ENCODE assay signal across 22 cellular contexts in the genomic region with DNA sequence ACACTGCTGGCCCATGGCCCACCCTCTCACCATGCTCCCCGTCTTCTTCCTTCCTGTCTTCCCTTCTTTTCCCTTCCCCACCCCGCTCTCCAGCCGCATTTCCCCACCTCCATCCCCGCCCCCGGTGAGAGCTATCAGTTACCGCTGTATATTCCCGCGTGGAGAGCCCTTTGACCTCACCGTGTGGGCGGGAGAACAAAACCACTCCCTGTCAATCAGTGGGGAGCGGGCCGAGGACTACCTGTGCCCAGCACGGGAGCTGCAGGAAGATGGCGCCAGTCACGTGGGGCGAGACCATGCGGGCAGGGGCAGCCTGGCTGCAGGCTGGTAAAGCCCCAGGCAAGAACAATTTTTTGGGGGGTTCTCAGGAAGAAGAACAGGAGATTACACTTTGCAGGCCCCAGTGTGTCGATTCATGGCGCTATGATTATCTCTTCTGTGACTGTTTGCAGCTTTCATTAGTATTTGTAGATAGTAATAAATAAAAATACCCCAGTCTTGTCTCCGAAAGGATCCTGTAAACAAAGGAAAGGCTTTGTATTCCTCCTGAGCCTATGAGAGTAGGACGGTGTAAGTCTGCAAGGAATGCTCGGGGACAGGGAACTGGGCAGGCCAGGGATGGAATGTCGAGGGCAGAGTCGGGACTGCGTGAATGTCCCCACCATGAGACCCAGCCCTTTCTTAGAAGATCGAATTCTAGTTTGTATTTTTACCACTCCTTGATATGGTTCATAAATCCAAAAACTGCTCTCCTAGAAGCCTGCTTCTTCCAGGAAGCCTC. TPM values are rescaled to one million over a fixed set of nuclear protein-coding genes. Genes with fewer than 3 reads are reported as not detected.
DNase-seq lines count a peak whose midpoint lies in the region; ATAC-seq, FAIRE-seq and TF ChIP-seq lines count a peak whose summit lies in the region.
"Had no signal": no experiment of that assay in that cellular context is flagged by ENCODE, and none has a peak within 500 bp of the region (broad histone marks: within the 10 kb centered on the region; RNA-seq: fewer than 3 reads in every experiment).

No MANE protein-coding gene starts in this region.

- H3K9ac ChIP-seq in SK-N-SH: no peak overlapping the region
- H3K9ac ChIP-seq in K562 (ENCODE audit: insufficient read depth in 1 of 2, low read depth in 2 of 2, low read length in 2 of 2): no peak overlapping the region
- no peak overlapping the region for H3K9ac ChIP-seq in trophoblast cell (ENCODE audit: low read length)

- in situ Hi-C loops in K562 (cut with MboI) (no loop called here), GM13976 (cut with MboI; ENCODE audit: low sequenced_read_pairs, unreplicated experiment) (no loop called here)

- DNase-seq in SK-N-SH (no peak), K562 (ENCODE audit: extremely low read depth in 1 of 4, low spot score in 3 of 4) (peak; percentile 6 to 15 (median 10)), left kidney (ENCODE audit: low read depth, low spot score) (peak; percentile 79), HK-2 (ENCODE audit: unreplicated experiment) (no peak), immature natural killer cell (no peak), GM13976 (ENCODE audit: low spot score) (no peak), trophoblast cell (no peak)
- DNase-seq: 8988T, DMS79 treated with DMSO at 0.1 percent for 48 hours, GDM1, NCI-H1048, NCI-H1436 treated with DMSO at 0.1 percent for 48 hours, NCI-H2029, NCI-H345, NCI-H524 treated with DMSO at 0.1 percent for 48 hours had no signal

- no peak overlapping the region for H3K4me3 Mint-ChIP-seq in immature natural killer cell
- H3K4me3 Mint-ChIP-seq: CD14-positive monocyte had no signal

- H2AK5ac ChIP-seq in trophoblast cell (ENCODE audit: low read length): no peak overlapping the region

- peaks cover 1 to 5% (median 4%) of the 10 kb centered on the region in 3 donors for H3K27me3 Mint-ChIP-seq in immature natural killer cell (ENCODE audit: low read depth in 3 of 3)

- POLR2A ChIA-PET in SK-N-SH (lab: Yijun Ruan, JAX) (no interaction called here), K562 (lab: Yijun Ruan, JAX) (no interaction called here)

- TF ChIP-seq EP300 in SK-N-SH (IDR thresholded peaks at IDR 0.05; ENCODE audit: borderline replicate concordance in 1 of 2, low read depth in 1 of 2, low read length in 1 of 2): no peak
- TF ChIP-seq EP300 in K562 (IDR thresholded peaks at IDR 0.05; ENCODE audit: low read length): no peak

- peaks cover 3% of the 10 kb centered on the region for H3F3A ChIP-seq in SK-N-SH (replicated peaks; ENCODE audit: insufficient read depth)

- no peak overlapping the region for H2AFZ ChIP-seq in SK-N-SH (ENCODE audit: low read depth)
- H2AFZ ChIP-seq in K562 (ENCODE audit: low read depth, low read length): no peak overlapping the region
- no peak overlapping the region for H2AFZ ChIP-seq in trophoblast cell (ENCODE audit: insufficient read depth, low read length, poor library complexity)

- BruUV-seq in K562 (replicated peaks; lab: Mats Ljungman, UMichigan): no TSS peak

- no peak overlapping the region for H4K91ac ChIP-seq in trophoblast cell (ENCODE audit: low read depth, low read length)

- CTCF ChIA-PET in SK-N-SH (lab: Yijun Ruan, JAX): no interaction called here
- CTCF ChIA-PET in K562 (lab: Yijun Ruan, JAX; ENCODE audit: low intra/inter-chr PET ratio): no interaction called here

- H2BK120ac ChIP-seq in trophoblast cell (ENCODE audit: insufficient read depth, low read length, poor library complexity): no peak overlapping the region

- no peak overlapping the region for H3K14ac ChIP-seq in trophoblast cell (ENCODE audit: low read length)

- no peak overlapping the region for H3K23ac ChIP-seq in trophoblast cell (ENCODE audit: low read length)

- no peaks in the 10 kb centered on the region for H3K9me3 ChIP-seq in SK-N-SH
- H3K9me3 ChIP-seq in K562 (replicated peaks; ENCODE audit: control insufficient read depth, insufficient read depth, low read depth, low read length): no peaks in the 10 kb centered on the region
- H3K9me3 ChIP-seq in trophoblast cell (ENCODE audit: insufficient read depth, low read depth, low read length): no peaks in the 10 kb centered on the region
- H3K9me3 ChIP-seq: Peyer's patch, SJSA1 had no signal

- H3K79me2 ChIP-seq in SK-N-SH (ENCODE audit: insufficient read depth) (no peaks in the 10 kb centered on the region), K562 (ENCODE audit: control insufficient read depth, insufficient read depth, low read length) (no peaks in the 10 kb centered on the region), trophoblast cell (ENCODE audit: control insufficient read depth, insufficient read depth, low read length, poor library complexity) (no peaks in the 10 kb centered on the region)

- no peaks in the 10 kb centered on the region for H3K9me2 ChIP-seq in SK-N-SH

- TF ChIP-seq CTCF in SK-N-SH (IDR thresholded peaks at IDR 0.05): no peak
- TF ChIP-seq CTCF in K562 (IDR thresholded peaks at IDR 0.05 in 2 of 3, conservative IDR thresholded peaks at IDR 0.05 in 1 of 3; ENCODE audit: insufficient read depth in 2 of 3, low read depth in 1 of 3, low read length in 3 of 3): no peak
- TF ChIP-seq CTCF in GM13976 (IDR thresholded peaks at IDR 0.05; ENCODE audit: borderline replicate concordance, control extremely low read depth, extremely low read depth, insufficient read depth, missing control alignments): no peak

- H4K20me1 ChIP-seq in SK-N-SH (ENCODE audit: insufficient read depth): no peaks in the 10 kb centered on the region
- no peaks in the 10 kb centered on the region for H4K20me1 ChIP-seq in K562 (replicated peaks; ENCODE audit: control insufficient read depth, insufficient read depth, low read length)

- H3K27ac ChIP-seq in SK-N-SH (ENCODE audit: low read depth in 2 of 2, low read length in 1 of 2) (no peak overlapping the region), K562 (ENCODE audit: extremely low read depth, low read depth, low read length) (no peak overlapping the region), trophoblast cell (ENCODE audit: low read depth, low read length) (no peak overlapping the region)
- H3K27ac ChIP-seq: Peyer's patch, SJSA1 had no signal

- no peak for FAIRE-seq in K562 (lab: Jason Lieb, UNC)

- H3K36me3 Mint-ChIP-seq in immature natural killer cell: no peaks in the 10 kb centered on the region
- H3K36me3 Mint-ChIP-seq: CD14-positive monocyte had no signal

- H3K36me3 ChIP-seq in SK-N-SH (replicated peaks in 1 of 2; ENCODE audit: control insufficient read depth in 1 of 2, insufficient read depth in 2 of 2, low read length in 1 of 2) (no peaks in the 10 kb centered on the region), K562 (ENCODE audit: control insufficient read depth, insufficient read depth, low read length) (no peaks in the 10 kb centered on the region), trophoblast cell (ENCODE audit: control insufficient read depth in 1 of 2, insufficient read depth in 2 of 2, low read length in 2 of 2) (no peaks in the 10 kb centered on the region)
- H3K36me3 ChIP-seq: Peyer's patch, SJSA1 had no signal

- no peak overlapping the region for H3K18ac ChIP-seq in trophoblast cell (ENCODE audit: low read length)

- no peak overlapping the region for H3K27ac Mint-ChIP-seq in immature natural killer cell
- H3K27ac Mint-ChIP-seq: CD14-positive monocyte had no signal

- no peak overlapping the region for H4K12ac ChIP-seq in trophoblast cell (ENCODE audit: low read depth, low read length)

- no peaks in the 10 kb centered on the region for H3K9me3 Mint-ChIP-seq in immature natural killer cell

- no peaks in the 10 kb centered on the region for H3K9me1 ChIP-seq in K562 (ENCODE audit: control insufficient read depth, insufficient read depth, low read length)

- ATAC-seq in SK-N-SH treated with all-trans-retinoic acid at 6 μM for 48 hours: no peak; the same call in 2 of the 3 replicates
- no peak for ATAC-seq in K562

- H3K79me1 ChIP-seq in trophoblast cell (ENCODE audit: low read length): no peaks in the 10 kb centered on the region

- peaks cover 70% of the 10 kb centered on the region for H3K27me3 ChIP-seq in SK-N-SH (ENCODE audit: insufficient read depth)
- no peaks in the 10 kb centered on the region for H3K27me3 ChIP-seq in K562 (ENCODE audit: control insufficient read depth in 2 of 2, insufficient read depth in 2 of 2, low read length in 2 of 2)
- H3K27me3 ChIP-seq in trophoblast cell (ENCODE audit: insufficient read depth, low read length): no peaks in the 10 kb centered on the region
- H3K27me3 ChIP-seq: Peyer's patch, SJSA1 had no signal

- TF ChIP-seq RAD21 in SK-N-SH (IDR thresholded peaks at IDR 0.05; ENCODE audit: low read length) (no peak), K562 (CRISPR knock-in tag; conservative IDR thresholded peaks at IDR 0.05 in 1 of 2, IDR thresholded peaks at IDR 0.05 in 1 of 2) (no peak)

- H3K4me1 ChIP-seq in SK-N-SH (ENCODE audit: control insufficient read depth in 1 of 2, insufficient read depth in 2 of 2, low read depth in 1 of 2, low read length in 1 of 2): no peaks in the 10 kb centered on the region
- no peaks in the 10 kb centered on the region for H3K4me1 ChIP-seq in K562 (replicated peaks in 1 of 2; ENCODE audit: control insufficient read depth in 2 of 2, insufficient read depth in 2 of 2, low read length in 2 of 2)
- no peaks in the 10 kb centered on the region for H3K4me1 ChIP-seq in trophoblast cell (ENCODE audit: control insufficient read depth in 1 of 2, insufficient read depth in 2 of 2, low read length in 2 of 2)
- H3K4me1 ChIP-seq: Peyer's patch, SJSA1 had no signal

- H3K4me1 Mint-ChIP-seq in immature natural killer cell: no peaks in the 10 kb centered on the region
- H3K4me1 Mint-ChIP-seq: CD14-positive monocyte had no signal

- H3K4ac ChIP-seq in trophoblast cell (ENCODE audit: low read depth, low read length): no peak overlapping the region

- no peak overlapping the region for H2BK5ac ChIP-seq in trophoblast cell (ENCODE audit: low read depth, low read length, poor library complexity)

- H3K4me2 ChIP-seq in SK-N-SH (no peak overlapping the region), K562 (ENCODE audit: insufficient read depth, low read length) (no peak overlapping the region), trophoblast cell (ENCODE audit: low read length) (no peak overlapping the region)

- TF ChIP-seq POLR2A in K562 (conservative IDR thresholded peaks at IDR 0.05): no peak

- H2BK12ac ChIP-seq in trophoblast cell (ENCODE audit: low read length): no peak overlapping the region

- H4K8ac ChIP-seq in trophoblast cell (ENCODE audit: low read depth, low read length): no peak overlapping the region

- H3K4me3 ChIP-seq in SK-N-SH (ENCODE audit: low read depth in 2 of 2, low read length in 1 of 2) (no peak overlapping the region), K562 (no peak overlapping the region), trophoblast cell (ENCODE audit: low read depth, low read length) (no peak overlapping the region)
- H3K4me3 ChIP-seq: Peyer's patch, SJSA1 had no signal

- WGBS in SK-N-SH (ENCODE audit: low lambda C conversion rate): 18% methylated on average over 26 of the region's 26 CpGs
- 5% methylated on average over 16 of the region's 26 CpGs for WGBS in K562 (ENCODE audit: insufficient coverage, low coverage, missing lambda C conversion rate)
- WGBS in trophoblast cell (ENCODE audit: extremely low coverage, insufficient coverage, insufficient read length): no CpG with 5 or more reads among the region's 26 CpGs

- intact Hi-C loops in K562 (cut with micrococcal nuclease): no loop called here

RNA-seq across cellular contexts. Expression of gene DMRT1, which starts 14.8 kb away (rescaled TPM):
- polyA plus RNA-seq in SK-N-SH (2012; rRNA removed) (not detected in 2 replicates), K562 (2011; rRNA removed) (not detected in 2 replicates), K562 (2014; fragmentation: Illumina TruSeq; extraction: Trizol) (not detected in 2 replicates), K562 (2014; fragmentation: Nextera tagmentation; extraction: Ambion mirVana) (not detected), K562 (2014; rRNA removed) (not detected in 2 replicates), immature natural killer cell (not detected)
- polyA plus RNA-seq in SK-N-SH (2012; cell fraction: cytosol; rRNA removed): not detected in 2 replicates
- polyA plus RNA-seq in SK-N-SH (2012; cell fraction: nucleus; rRNA removed): not detected in 2 replicates
- not detected in 2 replicates for total RNA-seq in K562 (2011; cell fraction: chromatin; rRNA removed; ENCODE audit: low replicate concordance)
- not detected in 2 replicates for total RNA-seq in K562 (2011; cell fraction: nucleolus; rRNA removed)
- total RNA-seq in K562 (2011; cell fraction: nucleoplasm; rRNA removed): not detected in 2 replicates
- total RNA-seq in K562 (2014; rRNA removed) (not detected in 2 replicates), K562 (2014; rRNA removed; fragmentation: Illumina TruSeq; extraction: Trizol) (not detected in 2 replicates), K562 (2015; rRNA removed; fragmentation: Illumina TruSeq; extraction: Trizol) (not detected in 2 replicates), K562 (2021) (not detected in 2 replicates)
- not detected in 2 replicates for polyA plus RNA-seq in K562 (2011; cell fraction: cytosol; rRNA removed)
- polyA plus RNA-seq in K562 (2011; cell fraction: nucleus; rRNA removed): not detected in 2 replicates
- polyA plus RNA-seq in K562 (2012): not detected in 2 replicates
- not detected in 2 replicates for polyA minus RNA-seq in K562 (2011; rRNA and poly(A)+ RNA removed)
- polyA minus RNA-seq in K562 (2011; cell fraction: cytosol; rRNA and poly(A)+ RNA removed): not detected in 2 replicates
- not detected in 2 replicates for polyA minus RNA-seq in K562 (2011; cell fraction: nucleus; rRNA and poly(A)+ RNA removed)
- polyA plus RNA-seq in trophoblast cell (2013): 0.82 and 0.92 TPM in 2 replicates
- total RNA-seq: HT-29, MCF 10A, Peyer's patch, SJSA1 had no signal
- polyA plus RNA-seq: AG04450, CD14-positive monocyte had no signal

Comparison
In these comparisons a context has a peak if more than half of its experiments do, and no peak if none do; other contexts are left out.
1. DNase-seq: peak in K562 (4 of 4) and left kidney (single experiment); none in SK-N-SH (single experiment), HK-2 (single experiment), immature natural killer cell (0 of 3), GM13976 (single experiment) and trophoblast cell (0 of 2).
2. Of the 27 proteins assayed by ChIP-seq in both K562 and SK-N-SH: peak only in K562: USF2; only in SK-N-SH: USF1; in both: none; in neither: 25.